ENCODE assay signal across 1 cellular context in the genomic region with DNA sequence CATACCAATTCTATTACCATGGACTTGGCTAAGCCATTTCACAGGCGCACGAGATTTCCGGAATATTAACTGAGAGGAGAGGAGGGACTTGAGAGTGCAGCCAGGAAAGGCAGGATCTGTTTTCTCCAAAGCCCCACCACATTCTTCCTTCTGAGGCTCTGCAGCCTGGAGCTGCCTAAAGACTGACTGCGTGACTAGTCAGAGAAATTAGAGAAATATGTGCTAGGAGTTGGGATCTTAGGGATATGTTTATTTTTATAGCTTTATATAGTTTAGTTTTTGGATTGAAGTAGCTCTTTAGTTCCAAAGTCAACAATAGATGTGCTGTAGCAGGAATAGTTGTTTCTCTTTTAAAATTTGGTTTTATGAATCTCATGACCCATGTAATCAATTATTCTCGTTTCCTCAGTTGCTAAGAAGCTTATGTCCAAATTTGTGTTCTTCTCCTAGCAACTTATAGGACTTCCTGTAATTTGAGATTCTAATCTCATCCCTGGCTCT.
TF ChIP-seq lines count a peak whose summit lies in the region.

No MANE protein-coding gene starts in this region.

TF ChIP-seq in IMR-90, 13 proteins besides CTCF, POLR2A, EP300 and RAD21:
- peak; percentile 81 for TF ChIP-seq BHLHE40 (IDR thresholded peaks at IDR 0.05; ENCODE audit: low read depth, low read length)
- TF ChIP-seq, protein P1, sequence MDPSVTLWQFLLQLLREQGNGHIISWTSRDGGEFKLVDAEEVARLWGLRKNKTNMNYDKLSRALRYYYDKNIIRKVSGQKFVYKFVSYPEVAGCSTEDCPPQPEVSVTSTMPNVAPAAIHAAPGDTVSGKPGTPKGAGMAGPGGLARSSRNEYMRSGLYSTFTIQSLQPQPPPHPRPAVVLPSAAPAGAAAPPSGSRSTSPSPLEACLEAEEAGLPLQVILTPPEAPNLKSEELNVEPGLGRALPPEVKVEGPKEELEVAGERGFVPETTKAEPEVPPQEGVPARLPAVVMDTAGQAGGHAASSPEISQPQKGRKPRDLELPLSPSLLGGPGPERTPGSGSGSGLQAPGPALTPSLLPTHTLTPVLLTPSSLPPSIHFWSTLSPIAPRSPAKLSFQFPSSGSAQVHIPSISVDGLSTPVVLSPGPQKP (IDR thresholded peaks at IDR 0.05; ENCODE audit: borderline replicate concordance, low read depth, low read length): no peak
